Comparison of ENCODE assay signal across 28 cellular contexts in the genomic region with DNA sequence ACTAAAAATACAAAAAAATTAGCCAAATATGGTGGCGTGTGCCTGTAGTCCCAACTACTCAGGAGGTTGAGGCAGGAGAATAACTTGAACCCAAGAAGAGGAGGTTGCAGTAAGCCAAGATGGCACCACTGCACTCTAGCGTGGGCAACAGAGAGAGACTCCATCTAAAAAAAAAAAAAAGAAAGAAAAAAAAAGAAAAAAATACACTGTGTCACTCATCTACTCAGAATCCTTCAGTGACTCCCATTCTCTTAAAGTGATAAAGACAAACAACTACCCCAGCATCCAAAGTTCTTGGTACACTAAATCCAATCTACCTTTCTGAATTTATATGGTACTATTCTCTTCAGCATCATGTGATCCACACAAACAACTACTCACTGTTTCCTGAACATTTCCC.
"Had no signal": no experiment of that assay in that cellular context is flagged by ENCODE, and none has a peak within 500 bp of the region (broad histone marks: within the 10 kb centered on the region; RNA-seq: fewer than 3 reads in every experiment).

No MANE protein-coding gene starts in this region.

- H3K4me1 ChIP-seq: esophagus muscularis mucosa, gastroesophageal sphincter, parathyroid adenoma, stomach, thyroid gland, vagina had no signal

- H3K9me3 ChIP-seq: esophagus muscularis mucosa, gastroesophageal sphincter, heart left ventricle, mucosa of descending colon, right lobe of liver, stomach, thyroid gland, vagina had no signal

- H3K36me3 Mint-ChIP-seq: mesothelial cell of epicardium; naive B cell; natural killer cell treated with Interleukin-12 subunit alpha and Interleukin-12 subunit beta and Interleukin-15 and Interleukin-18, amount 100 ng/mL, for 72 hours had no signal

- H3K27ac ChIP-seq: esophagus muscularis mucosa, foreskin keratinocyte, gastroesophageal sphincter, heart left ventricle, hepatocyte, parathyroid adenoma, right lobe of liver, stomach, thyroid gland, vagina had no signal

- H3K9me3 Mint-ChIP-seq: natural killer cell treated with Interleukin-12 subunit alpha and Interleukin-12 subunit beta and Interleukin-15 and Interleukin-18, amount 100 ng/mL, for 72 hours had no signal

- H3K4me2 ChIP-seq: hepatocyte had no signal

- H3K27ac Mint-ChIP-seq: mesothelial cell of epicardium; naive B cell; natural killer cell treated with Interleukin-12 subunit alpha and Interleukin-12 subunit beta and Interleukin-15 and Interleukin-18, amount 100 ng/mL, for 72 hours; progenitor cell of endocrine pancreas had no signal

- ATAC-seq: foreskin keratinocyte; gastroesophageal sphincter; heart left ventricle; left lobe of liver; mucosa of descending colon; natural killer cell treated with Interleukin-12 subunit alpha and Interleukin-12 subunit beta and Interleukin-15 and Interleukin-18, amount 100 ng/mL, for 72 hours; right lobe of liver had no signal

- H3K4me3 Mint-ChIP-seq: mesothelial cell of epicardium; natural killer cell treated with Interleukin-12 subunit alpha and Interleukin-12 subunit beta and Interleukin-15 and Interleukin-18, amount 100 ng/mL, for 72 hours; neural crest cell had no signal

- H3K4me3 ChIP-seq: esophagus muscularis mucosa, gastroesophageal sphincter, heart left ventricle, hepatocyte, lung, mucosa of descending colon, right lobe of liver, stomach, thyroid gland, vagina had no signal

- H2AFZ ChIP-seq: hepatocyte, parathyroid adenoma had no signal

- H3K79me2 ChIP-seq: hepatocyte, parathyroid adenoma had no signal

- H3K27me3 ChIP-seq: esophagus muscularis mucosa, foreskin keratinocyte, gastroesophageal sphincter, heart left ventricle, hepatocyte, right lobe of liver, stomach, thyroid gland, vagina had no signal

- H3K27me3 Mint-ChIP-seq: naive B cell had no signal

- H3K9ac ChIP-seq: parathyroid adenoma had no signal

- H3K4me1 Mint-ChIP-seq: neural crest cell had no signal

- H3K36me3 ChIP-seq: esophagus muscularis mucosa, gastroesophageal sphincter, heart left ventricle, right lobe of liver, stomach, thyroid gland, vagina had no signal

- DNase-seq: cortex of kidney; effector CD4-positive, alpha-beta T cell; foreskin keratinocyte; heart left ventricle; kidney; mesenchymal stem cell; mucosa of descending colon; naive B cell; right lobe of liver; small intestine; stimulated activated CD4-positive, alpha-beta T cell treated with anti-CD3 and anti-CD28 coated beads, Interleukin-15, amount 100 ng/mL, for 24 hours; stimulated activated CD4-positive, alpha-beta T cell treated with anti-CD3 and anti-CD28 coated beads, Interleukin-2, amount 100 ng/mL, for 48 hours; stimulated activated CD8-positive, alpha-beta memory T cell treated with anti-CD3 and anti-CD28 coated beads, Interleukin-4, amount 100 ng/mL, for 48 hours; stimulated activated naive CD4-positive, alpha-beta T cell treated with Interleukin-2 at 50 U/mL for 16 hours; stomach; thyroid gland; trophoblast cell had no signal
